In the genomic region with DNA sequence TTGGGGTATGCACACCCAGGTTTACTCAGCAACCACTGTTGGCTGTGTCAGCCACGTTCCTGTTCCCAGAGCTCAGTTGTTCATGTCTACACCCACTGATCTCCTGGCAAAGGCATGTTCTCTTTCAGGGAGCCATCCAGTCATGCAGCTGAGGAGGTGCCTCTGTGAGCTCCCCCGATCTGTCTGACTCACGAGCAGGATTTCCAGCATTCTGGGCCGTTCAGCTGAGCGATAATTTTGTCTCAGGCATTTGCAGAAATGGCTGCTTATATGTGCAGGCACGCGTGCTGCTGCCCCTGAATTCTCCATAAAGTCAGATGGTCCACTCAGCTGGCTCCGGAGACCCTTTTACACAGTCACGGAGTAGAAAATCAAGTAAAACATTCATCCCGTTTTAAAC, we compare ENCODE assay signal across 16 cellular contexts.
A peak's percentile ranks its signal among the peaks of the same experiment; 100 is the strongest.
DNase-seq lines count a peak whose midpoint lies in the region; ATAC-seq and TF ChIP-seq lines count a peak whose summit lies in the region.
"Had no signal": no experiment of that assay in that cellular context is flagged by ENCODE, and none has a peak within 500 bp of the region (broad histone marks: within the 10 kb centered on the region; RNA-seq: fewer than 3 reads in every experiment).

No MANE protein-coding gene starts in this region.

- H3K4me2 ChIP-seq in osteoblast (ENCODE audit: insufficient read depth, low read length): peak overlapping the region; percentile 48
- H3K4me2 ChIP-seq: SK-N-SH had no signal

- no peaks in the 10 kb centered on the region for H3K27me3 ChIP-seq in osteoblast (ENCODE audit: insufficient read depth, low read length)

- DNase-seq in Daoy (ENCODE audit: low read depth) (peak; percentile 68), amniotic epithelial cell (ENCODE audit: low read depth) (peak; percentile 66), fibroblast of villous mesenchyme (ENCODE audit: low read depth) (peak; percentile 9), osteoblast (ENCODE audit: insufficient read length, low spot score, missing footprints) (peak; percentile 92), NCI-H1092 (lab: John Stamatoyannopoulos, UW) (no peak), NCI-H146 (lab: John Stamatoyannopoulos, UW) (no peak)
- DNase-seq in stimulated activated CD8-positive, alpha-beta memory T cell treated with anti-CD3 and anti-CD28 coated beads, Interleukin-4, amount 100 ng/mL, for 48 hours: no peak
- DNase-seq: activated CD8-positive, alpha-beta T cell treated with anti-CD3 and anti-CD28 coated beads for 36 hours; endodermal cell; left ventricle myocardium superior; NCI-H1092 treated with DMSO at 0.1 percent for 48 hours; NCI-H446; SK-N-SH had no signal

- H3K79me2 ChIP-seq in osteoblast (ENCODE audit: insufficient read depth, low read length): no peaks in the 10 kb centered on the region

- peaks cover 26% of the 10 kb centered on the region for H3K4me1 ChIP-seq in osteoblast (ENCODE audit: insufficient read depth, low read length)

- no peaks in the 10 kb centered on the region for H3K36me3 ChIP-seq in osteoblast (ENCODE audit: insufficient read depth, low read length)
- H3K36me3 ChIP-seq: thoracic aorta had no signal

- H3K9me3 ChIP-seq in osteoblast (ENCODE audit: low read depth, low read length): no peaks in the 10 kb centered on the region
- H3K9me3 ChIP-seq: SK-N-SH, thoracic aorta had no signal

- H3K27ac ChIP-seq in osteoblast (ENCODE audit: low read depth, low read length): peak overlapping the region; percentile 22
- H3K27ac ChIP-seq: thoracic aorta had no signal

- H3K4me3 ChIP-seq in fibroblast of villous mesenchyme (ENCODE audit: low read depth, low read length) (no peak overlapping the region), osteoblast (ENCODE audit: insufficient read depth, low read length) (no peak overlapping the region)
- H3K4me3 ChIP-seq: thoracic aorta had no signal

- no peak overlapping the region for H2AFZ ChIP-seq in osteoblast (ENCODE audit: low read length)

- H4K20me1 ChIP-seq in osteoblast (ENCODE audit: insufficient read depth, low read length): no peaks in the 10 kb centered on the region

- TF ChIP-seq CTCF in fibroblast of villous mesenchyme (IDR thresholded peaks at IDR 0.05; ENCODE audit: insufficient read depth, low read depth, low read length) (no peak), osteoblast (IDR thresholded peaks at IDR 0.05; ENCODE audit: extremely low read depth, low read depth, low read length) (no peak)

- ATAC-seq in GM19455 (IDR thresholded peaks at IDR 0.05; ENCODE audit: unreplicated experiment): no peak
- ATAC-seq: activated CD8-positive, alpha-beta T cell treated with anti-CD3 and anti-CD28 coated beads for 36 hours; left ventricle myocardium superior; natural killer cell treated with Interleukin-12 subunit alpha and Interleukin-12 subunit beta and Interleukin-15 and Interleukin-18, amount 100 ng/mL, for 72 hours had no signal

Comparison
In these comparisons a context has a peak if more than half of its experiments do, and no peak if none do; other contexts are left out.
1. DNase-seq: peak in Daoy (single experiment), amniotic epithelial cell (single experiment), fibroblast of villous mesenchyme (single experiment) and osteoblast (single experiment); none in NCI-H1092 (single experiment), stimulated activated CD8-positive, alpha-beta memory T cell treated with anti-CD3 and anti-CD28 coated beads, Interleukin-4, amount 100 ng/mL, for 48 hours (single experiment) and NCI-H146 (single experiment).